Comparison of ENCODE assay signal across 8 cellular contexts in genomic region chr20:49279677-49280462, GRCh38. TPM values are rescaled to one million over a fixed set of nuclear protein-coding genes. Genes with fewer than 3 reads are reported as not detected.
DNase-seq lines count a peak whose midpoint lies in the region; ATAC-seq, FAIRE-seq and TF ChIP-seq lines count a peak whose summit lies in the region.

No MANE protein-coding gene starts in this region.

- H3K4me3 Mint-ChIP-seq in activated T-helper 2 cell treated with anti-CD3 and anti-CD28 coated beads, Interferon-gamma antibody, Interleukin-2, Interleukin-4, amounts not matched to agents 10 μg/mL and 5 μg/mL and 100 μg/mL, durations not matched to agents 14 hours and 24 hours and 36 hours (ENCODE audit: low read depth): peak overlapping the region; percentile 94

- H3K4me1 ChIP-seq in heart right ventricle: peaks cover 2 to 78% (median 66%) of the 10 kb centered on the region in 9 donors
- H3K4me1 ChIP-seq in HepG2 (ENCODE audit: insufficient read depth, low read length): peaks cover 71% of the 10 kb centered on the region
- peaks cover 4% of the 10 kb centered on the region for H3K4me1 ChIP-seq in urinary bladder (ENCODE audit: insufficient read depth)

- H3K36me3 Mint-ChIP-seq in activated T-helper 2 cell treated with anti-CD3 and anti-CD28 coated beads, Interferon-gamma antibody, Interleukin-2, Interleukin-4, amounts not matched to agents 10 μg/mL and 5 μg/mL and 100 μg/mL, durations not matched to agents 14 hours and 24 hours and 36 hours (ENCODE audit: low read depth): peaks cover 91% of the 10 kb centered on the region

- FAIRE-seq in HepG2 (lab: Jason Lieb, UNC): no peak

- H3K36me3 ChIP-seq in heart right ventricle: peaks cover 7 to 70% (median 62%) of the 10 kb centered on the region in 9 donors
- H3K36me3 ChIP-seq in HepG2 (replicated peaks in 1 of 2; ENCODE audit: control insufficient read depth in 1 of 2, insufficient read depth in 2 of 2, low read length in 2 of 2): peaks cover 34 to 58% of the 10 kb centered on the region in 2 experiments
- H3K36me3 ChIP-seq in urinary bladder (ENCODE audit: insufficient read depth): peaks cover 19% of the 10 kb centered on the region

- H3K27ac ChIP-seq in heart right ventricle (peak overlapping the region in 5 of 10 donors; percentile 95 to 98 (median 98)), HepG2 (ENCODE audit: extremely low read length, insufficient read depth, low read length) (peak overlapping the region; percentile 91), urinary bladder (ENCODE audit: low read depth) (no peak overlapping the region)

- peak overlapping the region; percentile 50 to 92 (median 84) for H3K4me3 ChIP-seq in heart right ventricle
- H3K4me3 ChIP-seq in HepG2 (replicated peaks in 1 of 3; ENCODE audit: insufficient read depth in 1 of 3, low read depth in 2 of 3, low read length in 3 of 3): peak overlapping the region; percentile 91 to 98 (median 93)
- peak overlapping the region; percentile 63 for H3K4me3 ChIP-seq in urinary bladder (ENCODE audit: low read depth, low read length)

- TF ChIP-seq CTCF in heart right ventricle (IDR thresholded peaks at IDR 0.05) (no peak), HepG2 (CRISPR knock-in tag; IDR thresholded peaks at IDR 0.05) (no peak)

- no TSS peak for BruUV-seq in HepG2 (replicated peaks; lab: Mats Ljungman, UMichigan)

- ATAC-seq in heart right ventricle: no peak
- no peak for ATAC-seq in Right ventricle myocardium superior (ENCODE audit: poor library complexity)
- no peak for ATAC-seq in HepG2
- ATAC-seq in HG02623 (IDR thresholded peaks at IDR 0.05; ENCODE audit: unreplicated experiment): no peak

- peak overlapping the region; percentile 96 for H3K4me2 ChIP-seq in HepG2 (ENCODE audit: low read depth, low read length)

- no peak for TF ChIP-seq RAD21 in HepG2 (CRISPR knock-in tag; IDR thresholded peaks at IDR 0.05)

- POLR2A ChIA-PET in HepG2 (lab: Yijun Ruan, JAX): interaction anchor here (0.6 to 6.0 kb wide), 8 partner anchors 8 to 892 kb away, joined by 3 to 46 read pairs (median 3); partner anchors contain the start of gene DDX27

- no peak overlapping the region for H2AFZ ChIP-seq in HepG2 (ENCODE audit: low read length)

- H3K27ac Mint-ChIP-seq in activated T-helper 2 cell treated with anti-CD3 and anti-CD28 coated beads, Interferon-gamma antibody, Interleukin-2, Interleukin-4, amounts not matched to agents 10 μg/mL and 5 μg/mL and 100 μg/mL, durations not matched to agents 14 hours and 24 hours and 36 hours: peak overlapping the region; percentile 79

- H3K27me3 Mint-ChIP-seq in activated T-helper 2 cell treated with anti-CD3 and anti-CD28 coated beads, Interferon-gamma antibody, Interleukin-2, Interleukin-4, amounts not matched to agents 10 μg/mL and 5 μg/mL and 100 μg/mL, durations not matched to agents 14 hours and 24 hours and 36 hours (ENCODE audit: low read depth): no peaks in the 10 kb centered on the region

- intact Hi-C loops in heart right ventricle (cut with DNase I) (loop anchor here in 2 of 10 donors (5.0 kb wide), 1 partner anchor 93 kb away; the partner anchor contains the start of gene STAU1 (in 2 of the 2)), Right ventricle myocardium superior (cut with DNase I) (no loop called here), HepG2 (cut with micrococcal nuclease; ENCODE audit: unreplicated experiment) (loop anchor here (5.0 kb wide), 2 partner anchors 93 to 463 kb away; partner anchors contain the start of gene STAU1)
- intact Hi-C loops in activated T-helper 2 cell treated with anti-CD3 and anti-CD28 coated beads, Interferon-gamma antibody, Interleukin-2, Interleukin-4, amounts not matched to agents 10 μg/mL and 5 μg/mL and 100 μg/mL, durations not matched to agents 14 hours and 24 hours and 36 hours (cut with micrococcal nuclease): loop anchor here (2.0 to 5.0 kb wide), 4 partner anchors 93 to 832 kb away; partner anchors contain the start of genes CSE1L, SLC9A8 and UBE2V1

- H3K9me3 ChIP-seq in heart right ventricle (peaks cover 0 to 55% (median 8%) of the 10 kb centered on the region in 11 donors), HepG2 (ENCODE audit: low read length) (no peaks in the 10 kb centered on the region)

- no peak for DNase-seq in heart right ventricle
- DNase-seq in Right ventricle myocardium superior: no peak
- DNase-seq in activated T-helper 2 cell treated with anti-CD3 and anti-CD28 coated beads, Interferon-gamma antibody, Interleukin-2, Interleukin-4, amounts not matched to agents 10 μg/mL and 5 μg/mL and 100 μg/mL, durations not matched to agents 14 hours and 24 hours and 36 hours (ENCODE audit: low spot score): no peak
- DNase-seq in HepG2 (ENCODE audit: low spot score): no peak
- no peak for DNase-seq in retina
- no peak for DNase-seq in H4 (ENCODE audit: low spot score)

- H3K27me3 ChIP-seq in heart right ventricle (no peaks in the 10 kb centered on the region), HepG2 (ENCODE audit: control insufficient read depth in 1 of 2, insufficient read depth in 2 of 2, low read length in 2 of 2) (peaks cover 0 to 4% of the 10 kb centered on the region in 2 experiments; a peak in 1 of 5 replicates)

- TF ChIP-seq EP300 in HepG2 (IDR thresholded peaks at IDR 0.05; ENCODE audit: low read depth in 2 of 2, low read length in 2 of 2) (no peak), HepG2 (CRISPR knock-in tag; IDR thresholded peaks at IDR 0.05; ENCODE audit: borderline replicate concordance) (no peak; the same call in 1 of the 2 replicates)

- H3K4me1 Mint-ChIP-seq in activated T-helper 2 cell treated with anti-CD3 and anti-CD28 coated beads, Interferon-gamma antibody, Interleukin-2, Interleukin-4, amounts not matched to agents 10 μg/mL and 5 μg/mL and 100 μg/mL, durations not matched to agents 14 hours and 24 hours and 36 hours (ENCODE audit: low read depth): peaks cover 63% of the 10 kb centered on the region

- H3K9ac ChIP-seq in HepG2 (ENCODE audit: insufficient read depth, low read depth, low read length): peak overlapping the region; percentile 99

- no peak; a peak in 2 of 4 replicates for TF ChIP-seq POLR2A in HepG2 (IDR thresholded peaks at IDR 0.05; ENCODE audit: insufficient read depth in 1 of 2, low read depth in 2 of 2, low read length in 2 of 2)

- H4K20me1 ChIP-seq in HepG2 (ENCODE audit: insufficient read depth, low read length): peaks cover 63% of the 10 kb centered on the region

- peaks cover 49% of the 10 kb centered on the region for H3K9me3 Mint-ChIP-seq in activated T-helper 2 cell treated with anti-CD3 and anti-CD28 coated beads, Interferon-gamma antibody, Interleukin-2, Interleukin-4, amounts not matched to agents 10 μg/mL and 5 μg/mL and 100 μg/mL, durations not matched to agents 14 hours and 24 hours and 36 hours

- in situ Hi-C loops in HepG2 (cut with HindIII; ENCODE audit: extremely low pct_ligation_motif_present, low pct_unique_long_range_greater_than_20kb): no loop called here

- CTCF ChIA-PET in HepG2 (lab: Yijun Ruan, JAX; ENCODE audit: low intra/inter-chr PET ratio, low total read pairs): no interaction called here

- WGBS in heart right ventricle, 2 donors: 64 to 65% methylated on average over 7 of the region's 7 CpGs
- 3% methylated on average over 7 of the region's 7 CpGs for WGBS in HepG2 (ENCODE audit: low lambda C conversion rate)
- 59% methylated on average over 7 of the region's 7 CpGs for WGBS in urinary bladder

- peaks cover 89% of the 10 kb centered on the region for H3K79me2 ChIP-seq in HepG2 (ENCODE audit: insufficient read depth, low read length)

RNA-seq across cellular contexts. Expression of gene ZNFX1, which starts 2.0 kb away (rescaled TPM):
- 10 to 100 TPM; 18.9 to 49.5 (median 24.8) TPM for total RNA-seq in heart right ventricle
- 1 to 10 TPM; 7.8 to 8.5 TPM for polyA plus RNA-seq in heart right ventricle
- 19.8 TPM for total RNA-seq in Right ventricle myocardium superior
- total RNA-seq in activated T-helper 2 cell treated with anti-CD3 and anti-CD28 coated beads, Interferon-gamma antibody, Interleukin-2, Interleukin-4, amounts not matched to agents 10 μg/mL and 5 μg/mL and 100 μg/mL, durations not matched to agents 14 hours and 24 hours and 36 hours: 49.3 and 51.0 TPM in 2 replicates
- total RNA-seq in HepG2 (2016; rRNA removed; fragmentation: Illumina TruSeq; extraction: Trizol): 11.1 and 15.9 TPM in 2 replicates
- total RNA-seq in HepG2 (2016; cell fraction: cytosol; rRNA removed; fragmentation: Illumina TruSeq; extraction: Trizol; ENCODE audit: low read depth): 6.3 and 6.5 TPM in 2 replicates
- total RNA-seq in HepG2 (2016; cell fraction: insoluble cytoplasmic fraction; rRNA removed; fragmentation: Illumina TruSeq; extraction: Trizol): 11.0 and 12.7 TPM in 2 replicates
- 9.7 and 10.8 TPM in 2 replicates for total RNA-seq in HepG2 (2016; cell fraction: membrane; rRNA removed; fragmentation: Illumina TruSeq; extraction: Trizol)
- total RNA-seq in HepG2 (2016; cell fraction: nucleus; rRNA removed; fragmentation: Illumina TruSeq; extraction: Trizol): 14.7 and 16.0 TPM in 2 replicates
- polyA plus RNA-seq in HepG2 (2011; rRNA removed): 2.9 and 3.5 TPM in 2 replicates
- polyA plus RNA-seq in HepG2 (2011; cell fraction: cytosol; rRNA removed): 2.2 and 3.5 TPM in 2 replicates
- polyA plus RNA-seq in HepG2 (2011; cell fraction: nucleus; rRNA removed): 4.5 and 5.9 TPM in 2 replicates
- polyA plus RNA-seq in HepG2 (2012): 5.3 and 8.2 TPM in 2 replicates
- 1.1 and 1.4 TPM in 2 replicates for polyA plus RNA-seq in HepG2 (2016; cell fraction: cytosol; fragmentation: Illumina TruSeq; extraction: Trizol; ENCODE audit: low read depth)
- polyA plus RNA-seq in HepG2 (2016; cell fraction: insoluble cytoplasmic fraction; fragmentation: Illumina TruSeq; extraction: Trizol; ENCODE audit: low read depth): 5.1 and 6.1 TPM in 2 replicates
- 2.2 TPM in 2 replicates for polyA plus RNA-seq in HepG2 (2016; cell fraction: membrane; fragmentation: Illumina TruSeq; extraction: Trizol; ENCODE audit: low read depth)
- 16.4 and 18.7 TPM in 2 replicates for polyA plus RNA-seq in HepG2 (2016; cell fraction: nucleus; fragmentation: Illumina TruSeq; extraction: Trizol; ENCODE audit: insufficient read depth, low read depth)
- polyA minus RNA-seq in HepG2 (2011; rRNA and poly(A)+ RNA removed; ENCODE audit: low replicate concordance): 10.7 and 26.2 TPM in 2 replicates
- 5.7 and 8.7 TPM in 2 replicates for polyA minus RNA-seq in HepG2 (2011; cell fraction: cytosol; rRNA and poly(A)+ RNA removed)
- polyA minus RNA-seq in HepG2 (2011; cell fraction: nucleus; rRNA and poly(A)+ RNA removed): 17.6 and 27.1 TPM in 2 replicates
- total RNA-seq in urinary bladder: 22.2 TPM
- polyA plus RNA-seq in urinary bladder: 17.2 TPM
- 21.9 and 22.8 TPM in 2 replicates for total RNA-seq in H4 (2014; rRNA removed; shearing (Covaris generic))
